In genomic region chr6:41373919-41374617, GRCh38 we compare ENCODE assay signal across 11 cellular contexts. TPM values are rescaled to one million over a fixed set of nuclear protein-coding genes. Genes with fewer than 3 reads are reported as not detected.
A peak's percentile ranks its signal among the peaks of the same experiment; 100 is the strongest.
DNase-seq lines count a peak whose midpoint lies in the region; ATAC-seq, FAIRE-seq and TF ChIP-seq lines count a peak whose summit lies in the region.
"Had no signal": no experiment of that assay in that cellular context is flagged by ENCODE, and none has a peak within 500 bp of the region (broad histone marks: within the 10 kb centered on the region; RNA-seq: fewer than 3 reads in every experiment).

No MANE protein-coding gene starts in this region.

- H3K9ac ChIP-seq in skeletal muscle tissue (ENCODE audit: low read depth in 1 of 3, low read length in 3 of 3) = no peak overlapping the region

- peak; percentile 60 for DNase-seq in activated CD8-positive, alpha-beta memory T cell treated with anti-CD3 and anti-CD28 coated beads for 24 hours
- no peak for DNase-seq in activated CD8-positive, alpha-beta memory T cell treated with anti-CD3 and anti-CD28 coated beads, Interleukin-2, amount 50 U/mL, for 4 hours
- DNase-seq in foreskin melanocyte (peak; percentile 7), H54 (ENCODE audit: insufficient read length, low spot score) (no peak)
- DNase-seq in NK-92 treated with Interleukin-12 subunit alpha and Interleukin-12 subunit beta, amount 100 ng/mL, for 24 hours (lab: John Stamatoyannopoulos, UW) = no peak
- DNase-seq: BE2C, OCI-M1 had no signal

- no peak overlapping the region for H3K27ac ChIP-seq in skeletal muscle tissue (ENCODE audit: low read depth, low read length)

- ATAC-seq in SK-N-SH treated with all-trans-retinoic acid at 6 μM for 48 hours = peak; percentile 6; the same call in 1 of the 3 replicates
- no peak for ATAC-seq in GM18907 (IDR thresholded peaks at IDR 0.05; ENCODE audit: unreplicated experiment)

- FAIRE-seq in H54 (lab: Jason Lieb, UNC) = no peak

- no peaks in the 10 kb centered on the region for H3K36me3 ChIP-seq in skeletal muscle tissue (ENCODE audit: control insufficient read depth in 3 of 3, insufficient read depth in 3 of 3, low read length in 3 of 3)
- H3K36me3 ChIP-seq: BE2C had no signal

- H3K27me3 ChIP-seq in skeletal muscle tissue (ENCODE audit: control insufficient read depth in 3 of 3, insufficient read depth in 3 of 3, low read length in 3 of 3) = peaks cover 77 to 95% (median 82%) of the 10 kb centered on the region in 3 donors

- no peak for TF ChIP-seq POLR2A in H54 (IDR thresholded peaks at IDR 0.05; ENCODE audit: low read depth, low read length)

- H3K4me1 ChIP-seq in skeletal muscle tissue (ENCODE audit: control insufficient read depth in 3 of 3, insufficient read depth in 3 of 3, low read length in 3 of 3) = peaks cover 39 to 41% (median 39%) of the 10 kb centered on the region in 3 donors
- H3K4me1 ChIP-seq: BE2C had no signal

- no peaks in the 10 kb centered on the region for H3K9me3 ChIP-seq in skeletal muscle tissue (ENCODE audit: control insufficient read depth in 3 of 3, low read length in 3 of 3)
- H3K9me3 ChIP-seq: BE2C had no signal

- peak overlapping the region; percentile 14 to 36 (median 29) for H3K4me3 ChIP-seq in skeletal muscle tissue (ENCODE audit: low read length in 3 of 3)

TF ChIP-seq in SK-N-SH treated with all-trans-retinoic acid at 6 μM for 48 hours, 23 proteins besides CTCF, POLR2A, EP300 and RAD21:
- TF ChIP-seq CSRNP3 (CRISPR knock-in tag; IDR thresholded peaks at IDR 0.05) (no peak), POU6F1 (CRISPR knock-in tag; IDR thresholded peaks at IDR 0.05; ENCODE audit: borderline replicate concordance, low read depth) (no peak)

RNA-seq across cellular contexts. Expression of gene NCR2, which starts 38.7 kb away (rescaled TPM):
- total RNA-seq in skeletal muscle tissue = not detected
- total RNA-seq: pulmonary artery endothelial cell had no signal

Comparison
In these comparisons a context has a peak if more than half of its experiments do, and no peak if none do; other contexts are left out.
1. DNase-seq: peak in activated CD8-positive, alpha-beta memory T cell treated with anti-CD3 and anti-CD28 coated beads for 24 hours (single experiment) and foreskin melanocyte (single experiment); none in activated CD8-positive, alpha-beta memory T cell treated with anti-CD3 and anti-CD28 coated beads, Interleukin-2, amount 50 U/mL, for 4 hours (single experiment), NK-92 treated with Interleukin-12 subunit alpha and Interleukin-12 subunit beta, amount 100 ng/mL, for 24 hours (single experiment) and H54 (single experiment).